ENCODE assay signal across 8 cellular contexts in genomic region chr12:101759396-101760047, GRCh38. TPM values are rescaled to one million over a fixed set of nuclear protein-coding genes. Genes with fewer than 3 reads are reported as not detected.
A peak's percentile ranks its signal among the peaks of the same experiment; 100 is the strongest.
DNase-seq lines count a peak whose midpoint lies in the region; ATAC-seq and TF ChIP-seq lines count a peak whose summit lies in the region.

No MANE protein-coding gene starts in this region.

- TF ChIP-seq POLR2A in Peyer's patch (IDR thresholded peaks at IDR 0.05) (no peak), esophagus muscularis mucosa (IDR thresholded peaks at IDR 0.05; ENCODE audit: low read depth) (no peak)

- TF ChIP-seq EP300 in esophagus muscularis mucosa (IDR thresholded peaks at IDR 0.05) = no peak

- no peak for TF ChIP-seq CTCF in HEK293 (tag by site-specific recombination; IDR thresholded peaks at IDR 0.05)
- TF ChIP-seq CTCF in Peyer's patch (IDR thresholded peaks at IDR 0.05) = peak; percentile 51 to 89 (median 88)
- peak; percentile 59 to 79 (median 66) for TF ChIP-seq CTCF in esophagus muscularis mucosa (IDR thresholded peaks at IDR 0.05)

- H3K27ac ChIP-seq in HEK293 (ENCODE audit: extremely low read depth, low read depth, low read length) (no peak overlapping the region), Peyer's patch (no peak overlapping the region), esophagus muscularis mucosa (replicated peaks in 1 of 4) (no peak overlapping the region)

- no peaks in the 10 kb centered on the region for H3K27me3 ChIP-seq in Peyer's patch
- no peaks in the 10 kb centered on the region for H3K27me3 ChIP-seq in esophagus muscularis mucosa

- H3K4me1 ChIP-seq in HEK293 (ENCODE audit: control insufficient read depth, insufficient read depth, low read length) (no peaks in the 10 kb centered on the region), Peyer's patch (no peaks in the 10 kb centered on the region), esophagus muscularis mucosa (peaks cover 0 to 10% (median 3%) of the 10 kb centered on the region in 4 donors)

- DNase-seq in Daoy (ENCODE audit: low read depth) (peak; percentile 16), Peyer's patch (peak in 1 of 3 donors; percentile 62), esophagus muscularis mucosa (ENCODE audit: extremely low spot score) (no peak), renal cortical epithelial cell (ENCODE audit: low read depth) (peak; percentile 45), C1 segment of cervical spinal cord (lab: John Stamatoyannopoulos, UW) (no peak), mucosa of gallbladder (ENCODE audit: low spot score) (no peak)

- H3K36me3 ChIP-seq in HEK293 (ENCODE audit: control insufficient read depth in 2 of 2, insufficient read depth in 1 of 2, low read length in 2 of 2) (peaks cover 4 to 27% of the 10 kb centered on the region in 2 experiments; a peak in 2 of 3 replicates), Peyer's patch (peaks cover 0 to 35% (median 0%) of the 10 kb centered on the region in 3 donors), esophagus muscularis mucosa (peaks cover 17 to 67% (median 30%) of the 10 kb centered on the region in 4 donors)

- ATAC-seq in HG03139 (IDR thresholded peaks at IDR 0.05; ENCODE audit: unreplicated experiment) = no peak

- CTCF ChIA-PET in HEK293 (lab: Yijun Ruan, JAX) = interaction anchor here (0.5 to 2.2 kb wide), 25 partner anchors 11 to 1917 kb away, joined by 3 to 7 read pairs (median 4); no protein-coding TSS in a partner anchor

- WGBS in esophagus muscularis mucosa = 64% methylated on average over 5 of the region's 5 CpGs

- no peak overlapping the region for H3K4me3 ChIP-seq in HEK293 (ENCODE audit: low read depth, low read length)
- no peak overlapping the region for H3K4me3 ChIP-seq in Peyer's patch
- H3K4me3 ChIP-seq in esophagus muscularis mucosa = no peak overlapping the region

- POLR2A ChIA-PET in HEK293 (lab: Yijun Ruan, JAX) = no interaction called here

- H3K9me3 ChIP-seq in HEK293 (ENCODE audit: control insufficient read depth, insufficient read depth, low read depth, low read length) (no peaks in the 10 kb centered on the region), Peyer's patch (no peaks in the 10 kb centered on the region), esophagus muscularis mucosa (no peaks in the 10 kb centered on the region)

- intact Hi-C loops in esophagus muscularis mucosa (cut with DNase I) = loop anchor here (5.0 kb wide), 1 partner anchor 342 kb away; no protein-coding TSS in a partner anchor

TF ChIP-seq in HEK293, 187 proteins besides CTCF, POLR2A, EP300 and RAD21:
- TF ChIP-seq ZNF362 (tag by site-specific recombination; IDR thresholded peaks at IDR 0.05) (0 out of 2 replicates have a peak, but pooled peaks have one; percentile 38), INSM2 (tag by site-specific recombination; IDR thresholded peaks at IDR 0.05) (peak; percentile 73), ZNF184 (tag by site-specific recombination; IDR thresholded peaks at IDR 0.05) (no peak), ZNF561 (tag by site-specific recombination; IDR thresholded peaks at IDR 0.05; ENCODE audit: borderline replicate concordance) (no peak)

RNA-seq across cellular contexts. Expression of gene SYCP3, which starts 20.3 kb away (rescaled TPM):
- total RNA-seq in Daoy (2014; rRNA removed; shearing (Covaris generic)) = not detected in 2 replicates
- not detected for total RNA-seq in Peyer's patch
- total RNA-seq in esophagus muscularis mucosa = not detected
- total RNA-seq in renal cortical epithelial cell = 0.15 TPM in 1 of 2 replicates, not detected in the other
- 0.32 TPM for total RNA-seq in mucosa of gallbladder

Comparison
In these comparisons a context has a peak if more than half of its experiments do, and no peak if none do; other contexts are left out.
1. DNase-seq: peak in Daoy (single experiment) and renal cortical epithelial cell (single experiment); none in esophagus muscularis mucosa (single experiment), C1 segment of cervical spinal cord (0 of 14) and mucosa of gallbladder (single experiment).